Comparison of ENCODE assay signal across 1 cellular context in genomic region chr5:151222054-151222768, GRCh38.
TF ChIP-seq lines count a peak whose summit lies in the region.

No MANE protein-coding gene starts in this region.

TF ChIP-seq in IMR-90, 13 proteins besides CTCF, POLR2A, EP300 and RAD21 (continued from another document):
- TF ChIP-seq ELK1 (IDR thresholded peaks at IDR 0.05; ENCODE audit: borderline replicate concordance, low read depth, low read length): no peak
- no peak for TF ChIP-seq RFX5 (IDR thresholded peaks at IDR 0.05; ENCODE audit: low read depth, low read length)
- no peak for TF ChIP-seq BHLHE40 (IDR thresholded peaks at IDR 0.05; ENCODE audit: low read depth, low read length)
- TF ChIP-seq MAFK (IDR thresholded peaks at IDR 0.05; ENCODE audit: low read depth, low read length): no peak
- TF ChIP-seq USF2 (IDR thresholded peaks at IDR 0.05; ENCODE audit: low read depth, low read length): no peak
- no peak for TF ChIP-seq CHD1 (IDR thresholded peaks at IDR 0.05; ENCODE audit: low read depth, low read length)
- no peak for TF ChIP-seq FOS (IDR thresholded peaks at IDR 0.05; ENCODE audit: low read depth, low read length)
- TF ChIP-seq MAZ (IDR thresholded peaks at IDR 0.05; ENCODE audit: borderline replicate concordance, low read depth, low read length): no peak
- no peak for TF ChIP-seq SMC3 (IDR thresholded peaks at IDR 0.05; ENCODE audit: low read depth, low read length)
- TF ChIP-seq NFE2L2 (IDR thresholded peaks at IDR 0.05; ENCODE audit: low read depth, low read length): no peak
